Comparison of ENCODE assay signal across 19 cellular contexts in the genomic region with DNA sequence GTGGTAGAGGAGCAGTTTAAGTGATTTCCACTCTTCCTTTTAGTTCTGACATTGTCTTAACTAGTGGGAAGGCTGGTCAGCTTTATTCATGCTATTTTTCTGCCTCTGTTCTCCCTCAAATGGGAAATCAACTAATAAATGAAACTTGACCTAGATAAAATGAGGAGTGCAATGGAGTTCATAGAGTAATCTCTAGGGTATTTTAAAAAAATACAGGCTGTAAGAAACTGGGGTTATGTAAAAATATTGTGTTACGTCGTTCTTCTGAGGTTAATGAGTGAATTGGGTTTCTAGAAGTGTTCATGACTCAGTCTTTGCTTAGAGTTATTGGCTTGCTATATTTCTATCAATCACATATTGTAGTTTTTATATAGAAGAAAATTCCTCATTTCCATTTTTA.
A peak's percentile ranks its signal among the peaks of the same experiment; 100 is the strongest.
DNase-seq lines count a peak whose midpoint lies in the region; ATAC-seq, FAIRE-seq and TF ChIP-seq lines count a peak whose summit lies in the region.
"Had no signal": no experiment of that assay in that cellular context is flagged by ENCODE, and none has a peak within 500 bp of the region (broad histone marks: within the 10 kb centered on the region; RNA-seq: fewer than 3 reads in every experiment).

No MANE protein-coding gene starts in this region.

- H3K9me3 ChIP-seq in adrenal gland (replicated peaks in 1 of 3), result no peaks in the 10 kb centered on the region
- H3K9me3 ChIP-seq: A549; BLaER1 treated with 17β-estradiol and CSF1 and Interleukin-3, amounts not matched to agents 10 nM and 100 nM; Caco-2 had no signal

- intact Hi-C loops in sciatic nerve (cut with DNase I) (no loop called here), adrenal gland (cut with DNase I) (no loop called here)

- FAIRE-seq in islet of Langerhans (lab: Jason Lieb, UNC), result peak; percentile 17
- FAIRE-seq: A549, D721Med, G401.6, GM12891 had no signal

- no peaks in the 10 kb centered on the region for H3K36me3 ChIP-seq in adrenal gland (replicated peaks in 1 of 2)
- H3K36me3 ChIP-seq: BLaER1 treated with 17β-estradiol and CSF1 and Interleukin-3, amounts not matched to agents 10 nM and 100 nM had no signal

- H3K4me3 ChIP-seq in adrenal gland, result no peak overlapping the region
- H3K4me3 ChIP-seq: A549; BLaER1 treated with 17β-estradiol and CSF1 and Interleukin-3, amounts not matched to agents 10 nM and 100 nM had no signal

- TF ChIP-seq CTCF in adrenal gland (IDR thresholded peaks at IDR 0.05), result no peak

- peak; percentile 11 for DNase-seq in NCI-H2171 treated with DMSO at 0.1 percent for 48 hours (lab: John Stamatoyannopoulos, UW)
- DNase-seq in NCI-H2171 (lab: John Stamatoyannopoulos, UW), result no peak
- no peak for DNase-seq in sciatic nerve (ENCODE audit: low spot score)
- DNase-seq in adrenal gland, result no peak
- DNase-seq: AML-193; Caco-2; Calu3; CD4-positive, alpha-beta T cell; CD8-positive, alpha-beta T cell; DMS79 treated with DMSO at 0.1 percent for 48 hours; GF-D8 had no signal

- TF ChIP-seq POLR2A in adrenal gland (IDR thresholded peaks at IDR 0.05), result no peak

- WGBS in adrenal gland, 4 donors, result 56 to 65% (median 60%) methylated on average over 2 of the region's 2 CpGs

- H3K27me3 ChIP-seq in adrenal gland, result no peaks in the 10 kb centered on the region
- H3K27me3 ChIP-seq: BLaER1 treated with 17β-estradiol and CSF1 and Interleukin-3, amounts not matched to agents 10 nM and 100 nM had no signal

- ATAC-seq in sciatic nerve, result peak; percentile 73
- ATAC-seq: A549; CD8-positive, alpha-beta T cell had no signal

- no peaks in the 10 kb centered on the region for H3K4me1 ChIP-seq in adrenal gland (replicated peaks in 1 of 2)
- H3K4me1 ChIP-seq: A549; BLaER1 treated with 17β-estradiol and CSF1 and Interleukin-3, amounts not matched to agents 10 nM and 100 nM; Caco-2 had no signal

- H3K27ac ChIP-seq in adrenal gland, result no peak overlapping the region
- H3K27ac ChIP-seq: 22Rv1; A549; BLaER1 treated with 17β-estradiol and CSF1 and Interleukin-3, amounts not matched to agents 10 nM and 100 nM; C4-2B had no signal
